9 cellular contexts compared by ENCODE assay signal in the genomic region with DNA sequence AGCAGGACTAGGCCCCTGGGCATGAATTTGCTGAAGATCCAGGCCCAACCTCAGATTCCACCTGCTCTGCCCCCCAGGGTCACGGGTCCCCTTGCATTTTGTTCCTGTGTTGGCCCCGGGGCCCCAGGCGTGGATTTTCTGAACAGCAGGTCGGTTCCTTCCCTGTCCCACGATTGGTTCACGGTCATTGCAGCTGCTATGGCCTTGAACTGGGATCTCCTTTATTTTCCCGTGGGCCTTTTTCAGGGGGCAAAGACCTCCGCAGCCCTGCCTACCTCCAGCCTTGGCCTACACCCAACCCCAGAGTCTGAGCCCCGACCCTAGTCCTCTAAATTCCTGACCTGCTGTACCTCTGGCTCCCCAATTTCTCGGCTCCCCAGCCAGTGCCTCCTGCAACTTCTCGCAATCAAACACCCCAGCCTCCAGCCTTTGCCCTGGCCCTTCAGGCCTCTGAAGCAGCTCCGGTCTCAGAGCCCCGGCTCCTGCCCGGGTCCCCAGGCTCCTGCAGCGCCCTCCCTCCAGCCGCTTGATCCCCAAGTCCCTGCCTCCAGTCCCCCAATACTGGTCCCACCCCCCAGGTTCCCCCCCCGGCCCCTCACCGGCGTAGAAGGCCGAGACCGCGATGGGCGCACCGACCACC. TPM values are rescaled to one million over a fixed set of nuclear protein-coding genes. Genes with fewer than 3 reads are reported as not detected.
A peak's percentile ranks its signal among the peaks of the same experiment; 100 is the strongest.
DNase-seq lines count a peak whose midpoint lies in the region; ATAC-seq and TF ChIP-seq lines count a peak whose summit lies in the region.
"Not testable (repeated sequence)": the region's sequence is repeated elsewhere in the genome, so short reads cannot be mapped to it uniquely, and the experiment has no call there.
"Had no signal": no experiment of that assay in that cellular context is flagged by ENCODE, and none has a peak within 500 bp of the region (broad histone marks: within the 10 kb centered on the region; RNA-seq: fewer than 3 reads in every experiment).

No MANE protein-coding gene starts in this region.

- H3K9ac ChIP-seq in BLaER1 treated with 17β-estradiol and CSF1 and Interleukin-3, amounts not matched to agents 10 nM and 100 nM, result peak overlapping the region; percentile 70 to 85 (median 82); a peak in 21 of 22 replicates
- H3K9ac ChIP-seq in KMS-11, result peak overlapping the region; percentile 86

- H3K27me3 Mint-ChIP-seq in T-cell; activated naive CD4-positive, alpha-beta T cell treated with anti-CD3 and anti-CD28 coated beads, Interleukin-2, amount 10 ng/mL, durations not matched to agents 7 days and 5 days: not testable (repeated sequence)

- peak overlapping the region; percentile 76 to 84 (median 79) for H3K4me3 Mint-ChIP-seq in T-cell
- H3K4me3 Mint-ChIP-seq in activated naive CD4-positive, alpha-beta T cell treated with anti-CD3 and anti-CD28 coated beads, Interleukin-2, amount 10 ng/mL, durations not matched to agents 7 days and 5 days, result peak overlapping the region; percentile 74

- DNase-seq in T-cell; activated naive CD4-positive, alpha-beta T cell treated with anti-CD3 and anti-CD28 coated beads, Interleukin-2, amount 10 ng/mL, durations not matched to agents 7 days and 5 days; effector memory CD4-positive, alpha-beta T cell; ovary; stomach: not testable (repeated sequence)
- DNase-seq in kidney tubule cell (ENCODE audit: low spot score), result peak; percentile 0

- peak overlapping the region; percentile 56 to 96 (median 85); a peak in 21 of 22 replicates for H3K27ac ChIP-seq in BLaER1 treated with 17β-estradiol and CSF1 and Interleukin-3, amounts not matched to agents 10 nM and 100 nM
- H3K27ac ChIP-seq in KMS-11 (peak overlapping the region; percentile 64), ovary (peak overlapping the region in 1 of 2 donors; percentile 53), stomach (peak overlapping the region in 4 of 5 donors; percentile 5 to 76 (median 62))
- H3K27ac ChIP-seq in effector memory CD4-positive, alpha-beta T cell (ENCODE audit: insufficient read depth, low read length, poor library complexity, severe bottlenecking), result peak overlapping the region; percentile 37

- H3K79me2 ChIP-seq in KMS-11 (ENCODE audit: insufficient read depth, low read depth), result peaks cover 15% of the 10 kb centered on the region; the same call in 1 of the 2 replicates

- H4K20me1 ChIP-seq in BLaER1 treated with 17β-estradiol and CSF1 and Interleukin-3, amounts not matched to agents 10 nM and 100 nM; KMS-11 (ENCODE audit: insufficient read depth): not testable (repeated sequence)

- H3K36me3 Mint-ChIP-seq in T-cell; activated naive CD4-positive, alpha-beta T cell treated with anti-CD3 and anti-CD28 coated beads, Interleukin-2, amount 10 ng/mL, durations not matched to agents 7 days and 5 days: not testable (repeated sequence)

- intact Hi-C loops in ovary (cut with DNase I); stomach (cut with DNase I; ENCODE audit: low total_unique reads): not testable (repeated sequence)

- peaks cover 26 to 56% (median 38%) of the 10 kb centered on the region in 10 experiments for H3K4me1 ChIP-seq in BLaER1 treated with 17β-estradiol and CSF1 and Interleukin-3, amounts not matched to agents 10 nM and 100 nM
- H3K4me1 ChIP-seq in KMS-11 (ENCODE audit: low read depth, poor library complexity, severe bottlenecking) (peaks cover 13% of the 10 kb centered on the region), stomach (peaks cover 6 to 26% (median 24%) of the 10 kb centered on the region in 4 donors)
- H3K4me1 ChIP-seq in effector memory CD4-positive, alpha-beta T cell (ENCODE audit: control insufficient read depth, insufficient read depth, low read length, poor library complexity, severe bottlenecking); ovary (ENCODE audit: insufficient read depth): not testable (repeated sequence)

- not testable (repeated sequence) for TF ChIP-seq CTCF in KMS-11 (conservative IDR thresholded peaks at IDR 0.05; ENCODE audit: low read depth, low read length); ovary (IDR thresholded peaks at IDR 0.05); stomach (IDR thresholded peaks at IDR 0.05)

- H3K4me2 ChIP-seq in BLaER1 treated with 17β-estradiol and CSF1 and Interleukin-3, amounts not matched to agents 10 nM and 100 nM, result peak overlapping the region; percentile 63 to 79 (median 75)
- H3K4me2 ChIP-seq in KMS-11, result peak overlapping the region; percentile 59

- not testable (repeated sequence) for H3K27me3 ChIP-seq in BLaER1 treated with 17β-estradiol and CSF1 and Interleukin-3, amounts not matched to agents 10 nM and 100 nM; KMS-11 (ENCODE audit: insufficient read depth, low read depth); effector memory CD4-positive, alpha-beta T cell (replicated peaks; ENCODE audit: control insufficient read depth, insufficient read depth, low read length, poor library complexity, severe bottlenecking); ovary; stomach

- H3K4me1 Mint-ChIP-seq in T-cell, result peaks cover 17 to 29% (median 18%) of the 10 kb centered on the region in 3 donors
- H3K4me1 Mint-ChIP-seq in activated naive CD4-positive, alpha-beta T cell treated with anti-CD3 and anti-CD28 coated beads, Interleukin-2, amount 10 ng/mL, durations not matched to agents 7 days and 5 days, result peaks cover 17% of the 10 kb centered on the region

- ATAC-seq in T-cell (replicated peaks in 1 of 4), result peak; percentile 4 to 21 (median 14)

- H3K36me3 ChIP-seq in BLaER1 treated with 17β-estradiol and CSF1 and Interleukin-3, amounts not matched to agents 10 nM and 100 nM, result peaks cover 0 to 25% (median 7%) of the 10 kb centered on the region in 11 experiments; a peak in 11 of 22 replicates
- H3K36me3 ChIP-seq in KMS-11 (ENCODE audit: insufficient read depth); effector memory CD4-positive, alpha-beta T cell (ENCODE audit: control insufficient read depth, insufficient read depth, low read length); ovary: not testable (repeated sequence)
- peaks cover 0 to 14% (median 2%) of the 10 kb centered on the region in 4 donors for H3K36me3 ChIP-seq in stomach

- H3K9me3 ChIP-seq in BLaER1 treated with 17β-estradiol and CSF1 and Interleukin-3, amounts not matched to agents 10 nM and 100 nM (replicated peaks in 1 of 11); effector memory CD4-positive, alpha-beta T cell (ENCODE audit: control insufficient read depth, low read length); ovary; stomach: not testable (repeated sequence)

- TF ChIP-seq EP300 in ovary (IDR thresholded peaks at IDR 0.05); stomach (IDR thresholded peaks at IDR 0.05): not testable (repeated sequence)

- not testable (repeated sequence) for H3K9me3 Mint-ChIP-seq in T-cell; activated naive CD4-positive, alpha-beta T cell treated with anti-CD3 and anti-CD28 coated beads, Interleukin-2, amount 10 ng/mL, durations not matched to agents 7 days and 5 days

- peak overlapping the region; percentile 45 to 71 (median 62) for H3K4me3 ChIP-seq in BLaER1 treated with 17β-estradiol and CSF1 and Interleukin-3, amounts not matched to agents 10 nM and 100 nM
- not testable (repeated sequence) for H3K4me3 ChIP-seq in KMS-11 (IDR thresholded peaks at IDR 0.05; ENCODE audit: insufficient read depth, low read depth, low read length)
- H3K4me3 ChIP-seq in effector memory CD4-positive, alpha-beta T cell (ENCODE audit: insufficient read depth, low read depth, low read length, poor library complexity, severe bottlenecking), result peak overlapping the region; percentile 66
- peak overlapping the region; percentile 38 for H3K4me3 ChIP-seq in ovary
- peak overlapping the region; percentile 45 to 63 (median 59) for H3K4me3 ChIP-seq in stomach

- H2AFZ ChIP-seq in KMS-11 (ENCODE audit: low read depth), result peak overlapping the region; percentile 76

- POLR2A ChIA-PET in T-cell (lab: Charles Lee), result interaction anchor here (0.7 to 0.8 kb wide), 3 partner anchors 15 to 324 kb away, joined by 3 to 5 read pairs (median 3); no protein-coding TSS in a partner anchor

- not testable (repeated sequence) for TF ChIP-seq POLR2A in ovary (IDR thresholded peaks at IDR 0.05); stomach (IDR thresholded peaks at IDR 0.05)

- CTCF ChIA-PET in T-cell (lab: Charles Lee); activated naive CD4-positive, alpha-beta T cell treated with anti-CD3 and anti-CD28 coated beads, Interleukin-2, amount 10 ng/mL, durations not matched to agents 7 days and 5 days (lab: Charles Lee): not testable (repeated sequence)

- H3K27ac Mint-ChIP-seq in T-cell, result peak overlapping the region; percentile 78 to 80
- H3K27ac Mint-ChIP-seq in activated naive CD4-positive, alpha-beta T cell treated with anti-CD3 and anti-CD28 coated beads, Interleukin-2, amount 10 ng/mL, durations not matched to agents 7 days and 5 days, result peak overlapping the region; percentile 65

- 27 to 32% (median 29%) methylated on average over 24 of the region's 24 CpGs for WGBS in ovary, 3 donors
- 26 to 55% (median 31%) methylated on average over 15 to 24 of the region's 24 CpGs for WGBS in stomach, 5 donors

RNA-seq across cellular contexts. Expression of a gene that starts 12.8 kb away (rescaled TPM):
- total RNA-seq in T-cell (10 to 100 TPM; 13.3 to 19.0 (median 15.8) TPM), ovary (10 to 100 TPM in 5 of 7 donors, 1 to 10 TPM in 2; 5.4 to 22.3 (median 10.3) TPM), stomach (10 to 100 TPM in 4 of 5 donors, 1 to 10 TPM in 1; 6.2 to 99.8 (median 66.9) TPM)
- polyA plus RNA-seq in ovary (10 to 100 TPM; 11.3 to 54.6 TPM), stomach (10 to 100 TPM; 27.7 to 74.8 (median 34.4) TPM)

RNA-seq across cellular contexts. Expression of a gene that starts 15.2 kb away (rescaled TPM):
- 1 to 10 TPM in 2 of 5 donors, under 1 TPM in 1, not detected in 2; 0.76 to 3.7 (median 2.1) TPM for total RNA-seq in T-cell
- 1 to 10 TPM in 2 of 7 donors, under 1 TPM in 3, not detected in 2; 0.28 to 2.7 (median 0.93) TPM for total RNA-seq in ovary
- not detected for polyA plus RNA-seq in ovary
- total RNA-seq in stomach, result 1 to 10 TPM in 1 of 5 donors, not detected in 4; 1.0 TPM
- under 1 TPM in 1 of 3 donors, not detected in 2; 0.08 TPM for polyA plus RNA-seq in stomach
- polyA plus RNA-seq: fibroblast of lung had no signal

RNA-seq across cellular contexts. Expression of a gene that starts 25.8 kb away (rescaled TPM):
- total RNA-seq in T-cell (under 1 TPM in 3 of 5 donors, not detected in 2; 0.30 to 0.62 (median 0.53) TPM), ovary (1 to 10 TPM in 2 of 7 donors, under 1 TPM in 5; 0.20 to 1.6 (median 0.78) TPM), stomach (under 1 TPM in 3 of 5 donors, not detected in 2; 0.18 to 0.87 (median 0.43) TPM)
- polyA plus RNA-seq in ovary (1 to 10 TPM in 1 of 2 donors, under 1 TPM in 1; 0.13 to 1.2 TPM), stomach (1 to 10 TPM; 1.1 to 2.4 (median 1.5) TPM)
- polyA plus RNA-seq: fibroblast of lung had no signal
